ENCODE assay signal across 19 cellular contexts in the genomic region with DNA sequence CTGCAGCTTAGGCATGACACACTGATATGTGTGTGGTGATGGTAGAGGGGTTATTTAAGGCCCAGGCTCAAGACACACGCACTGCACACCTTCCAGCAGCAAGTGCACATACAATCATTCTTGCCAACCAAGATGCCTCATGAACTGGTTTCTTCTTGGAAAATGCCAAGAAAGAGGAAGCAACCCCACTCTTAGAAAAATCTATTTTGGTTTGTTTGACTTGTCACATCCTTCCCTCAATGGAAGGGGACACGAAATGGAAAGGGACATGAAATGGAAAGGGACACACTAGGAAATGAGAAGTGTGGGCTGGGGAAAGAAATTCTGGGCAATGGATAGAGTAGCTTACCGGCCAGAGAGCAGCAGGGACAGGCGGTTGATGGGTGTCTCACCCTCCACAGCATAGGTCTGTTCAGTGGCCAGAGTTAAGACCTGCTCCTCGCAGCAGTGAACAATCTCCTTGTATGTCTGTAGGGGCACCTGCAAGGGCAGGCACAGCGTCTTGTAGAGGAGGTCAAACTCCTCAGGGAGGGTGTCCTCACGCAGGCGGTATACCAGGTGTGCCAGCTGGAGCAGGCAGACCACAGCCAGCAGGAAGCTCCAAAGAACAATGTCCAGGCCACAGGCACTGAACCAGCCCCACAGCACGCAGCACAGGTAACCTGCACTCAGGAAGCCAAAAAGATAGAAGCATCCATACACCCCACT. TPM values are rescaled to one million over a fixed set of nuclear protein-coding genes. Genes with fewer than 3 reads are reported as not detected.
A peak's percentile ranks its signal among the peaks of the same experiment; 100 is the strongest.
DNase-seq lines count a peak whose midpoint lies in the region; ATAC-seq and TF ChIP-seq lines count a peak whose summit lies in the region.
"Had no signal": no experiment of that assay in that cellular context is flagged by ENCODE, and none has a peak within 500 bp of the region (broad histone marks: within the 10 kb centered on the region; RNA-seq: fewer than 3 reads in every experiment).

No MANE protein-coding gene starts in this region.

- TF ChIP-seq CTCF in CD14-positive monocyte (IDR thresholded peaks at IDR 0.05) (no peak), right atrium auricular region (IDR thresholded peaks at IDR 0.05) (no peak), glutamatergic neuron (IDR thresholded peaks at IDR 0.05; ENCODE audit: partially characterized antibody, unreplicated experiment) (no peak)

- peaks cover 0 to 4% (median 0%) of the 10 kb centered on the region in 3 donors for H3K27me3 Mint-ChIP-seq in CD14-positive monocyte (ENCODE audit: low read depth in 3 of 3)
- peaks cover 2% of the 10 kb centered on the region for H3K27me3 Mint-ChIP-seq in glutamatergic neuron (ENCODE audit: unreplicated experiment)
- H3K27me3 Mint-ChIP-seq: naive thymus-derived CD8-positive, alpha-beta T cell had no signal

- no peaks in the 10 kb centered on the region for H3K9me3 Mint-ChIP-seq in CD14-positive monocyte
- H3K9me3 Mint-ChIP-seq in glutamatergic neuron (ENCODE audit: unreplicated experiment): no peaks in the 10 kb centered on the region
- H3K9me3 Mint-ChIP-seq: naive thymus-derived CD8-positive, alpha-beta T cell had no signal

- H3K36me3 Mint-ChIP-seq in CD14-positive monocyte (peaks cover 3 to 12% of the 10 kb centered on the region in 2 donors), glutamatergic neuron (ENCODE audit: unreplicated experiment) (no peaks in the 10 kb centered on the region)

- intact Hi-C loops in CD14-positive monocyte (cut with micrococcal nuclease): no loop called here

- H3K9ac ChIP-seq in skeletal muscle tissue (ENCODE audit: low read depth in 1 of 3, low read length in 3 of 3): peak overlapping the region; percentile 82 to 95 (median 95)

- ATAC-seq in GM21723 (IDR thresholded peaks at IDR 0.05; ENCODE audit: unreplicated experiment): no peak
- ATAC-seq: naive thymus-derived CD8-positive, alpha-beta T cell had no signal

- H3K4me1 Mint-ChIP-seq in CD14-positive monocyte: peaks cover 27% of the 10 kb centered on the region
- peaks cover 3% of the 10 kb centered on the region for H3K4me1 Mint-ChIP-seq in glutamatergic neuron (ENCODE audit: low read depth, unreplicated experiment)

- H3K4me1 ChIP-seq in right atrium auricular region (peaks cover 0 to 32% of the 10 kb centered on the region in 2 donors), skeletal muscle tissue (ENCODE audit: control insufficient read depth in 3 of 3, insufficient read depth in 3 of 3, low read length in 3 of 3) (peaks cover 45 to 64% (median 55%) of the 10 kb centered on the region in 3 donors)

- no peak for DNase-seq in CD14-positive monocyte (ENCODE audit: low spot score)
- peak; percentile 50 for DNase-seq in UCSD-AML1 (lab: John Stamatoyannopoulos, UW; ENCODE audit: unreplicated experiment)
- DNase-seq in right atrium auricular region (ENCODE audit: low spot score): no peak
- DNase-seq in glutamatergic neuron: no peak
- DNase-seq in stimulated activated CD4-positive, alpha-beta T cell treated with anti-CD3 and anti-CD28 coated beads, Interleukin-2, amount 100 ng/mL, for 24 hours: no peak
- no peak for DNase-seq in NCI-H774 (lab: John Stamatoyannopoulos, UW)
- DNase-seq: ACHN; activated naive CD4-positive, alpha-beta T cell; HCEC 1CT; naive thymus-derived CD8-positive, alpha-beta T cell; NCI-H1694 treated with DMSO at 0.1 percent for 48 hours; NCI-H526 treated with DMSO at 0.1 percent for 48 hours; stimulated activated CD4-positive, alpha-beta T cell treated with anti-CD3 and anti-CD28 coated beads, Interleukin-1b, Interleukin-23, amount 100 ng/mL, for 48 hours; upper lobe of left lung had no signal

- H3K27me3 ChIP-seq in right atrium auricular region (no peaks in the 10 kb centered on the region), skeletal muscle tissue (ENCODE audit: control insufficient read depth in 3 of 3, insufficient read depth in 3 of 3, low read length in 3 of 3) (no peaks in the 10 kb centered on the region)
- H3K27me3 ChIP-seq: hepatocyte, upper lobe of left lung had no signal

- H3K4me3 Mint-ChIP-seq in CD14-positive monocyte (no peak overlapping the region), glutamatergic neuron (ENCODE audit: unreplicated experiment) (no peak overlapping the region)
- H3K4me3 Mint-ChIP-seq: naive thymus-derived CD8-positive, alpha-beta T cell had no signal

- H3K27ac Mint-ChIP-seq in CD14-positive monocyte (peak overlapping the region; percentile 11 to 71 (median 27)), glutamatergic neuron (ENCODE audit: unreplicated experiment) (no peak overlapping the region)
- H3K27ac Mint-ChIP-seq: naive thymus-derived CD8-positive, alpha-beta T cell had no signal

- peak overlapping the region; percentile 58 to 70 for H3K4me3 ChIP-seq in right atrium auricular region
- peak overlapping the region; percentile 76 to 88 (median 86) for H3K4me3 ChIP-seq in skeletal muscle tissue (ENCODE audit: low read length in 3 of 3)
- H3K4me3 ChIP-seq: hepatocyte, upper lobe of left lung had no signal

- H3K27ac ChIP-seq in right atrium auricular region (peak overlapping the region; percentile 81 to 93), skeletal muscle tissue (ENCODE audit: low read depth, low read length) (peak overlapping the region; percentile 88)
- H3K27ac ChIP-seq: upper lobe of left lung had no signal

- H3K9me3 ChIP-seq in right atrium auricular region (no peaks in the 10 kb centered on the region), skeletal muscle tissue (ENCODE audit: control insufficient read depth in 3 of 3, low read length in 3 of 3) (no peaks in the 10 kb centered on the region)
- H3K9me3 ChIP-seq: upper lobe of left lung had no signal

- H3K36me3 ChIP-seq in right atrium auricular region (peaks cover 54% of the 10 kb centered on the region), skeletal muscle tissue (ENCODE audit: control insufficient read depth in 3 of 3, insufficient read depth in 3 of 3, low read length in 3 of 3) (peaks cover 11 to 20% (median 13%) of the 10 kb centered on the region in 3 donors)

RNA-seq across cellular contexts. Expression of a gene that starts 0.7 kb away (rescaled TPM):
- under 1 TPM; 0.58 to 0.63 TPM for polyA plus RNA-seq in CD14-positive monocyte
- 100 to 1,000 TPM; 679 to 853 TPM for total RNA-seq in right atrium auricular region
- total RNA-seq in skeletal muscle tissue: 13.6 TPM
- 1.4 TPM for total RNA-seq in glutamatergic neuron (ENCODE audit: unreplicated experiment)

RNA-seq across cellular contexts. Expression of a gene that starts 17.5 kb away (rescaled TPM):
- 10 to 100 TPM; 81.6 to 83.6 TPM for polyA plus RNA-seq in CD14-positive monocyte
- 10 to 100 TPM; 75.8 to 93.9 TPM for total RNA-seq in right atrium auricular region
- 24.5 TPM for total RNA-seq in skeletal muscle tissue
- total RNA-seq in glutamatergic neuron (ENCODE audit: unreplicated experiment): 38.0 TPM

RNA-seq across cellular contexts. Expression of a gene that starts 43.1 kb away (rescaled TPM):
- polyA plus RNA-seq in CD14-positive monocyte: under 1 TPM in 1 of 2 donors, not detected in 1; 0.14 TPM
- total RNA-seq in right atrium auricular region: 1 to 10 TPM; 1.5 to 3.1 TPM
- total RNA-seq in skeletal muscle tissue: under 0.01 TPM
- total RNA-seq in glutamatergic neuron (ENCODE audit: unreplicated experiment): 0.59 TPM
- total RNA-seq: dermis microvascular lymphatic vessel endothelial cell, HT1080 had no signal
- polyA plus RNA-seq: hepatocyte; naive thymus-derived CD8-positive, alpha-beta T cell had no signal

Comparison
In these comparisons a context has a peak if more than half of its experiments do, and no peak if none do; other contexts are left out.
1. RNA of a gene that starts 0.7 kb away (total RNA-seq): 679 to 853 TPM in right atrium auricular region; 13.6 TPM in skeletal muscle tissue (single experiment) and 1.4 TPM in glutamatergic neuron (single experiment); every median in the first group is over 10 times any median in the second.